Comparison of ENCODE assay signal across 1 cellular context in genomic region chr1:1115830-1116700, GRCh38.
TF ChIP-seq lines count a peak whose summit lies in the region.

Gene C1orf159, minus strand, starts transcription at chr1:1116089. Its CDS starts 24,546 bp downstream, at chr1:1091543.

TF ChIP-seq in GM12878, 131 proteins besides CTCF, POLR2A, EP300 and RAD21 (continued from another document and continues in another):
- TF ChIP-seq, protein P1, sequence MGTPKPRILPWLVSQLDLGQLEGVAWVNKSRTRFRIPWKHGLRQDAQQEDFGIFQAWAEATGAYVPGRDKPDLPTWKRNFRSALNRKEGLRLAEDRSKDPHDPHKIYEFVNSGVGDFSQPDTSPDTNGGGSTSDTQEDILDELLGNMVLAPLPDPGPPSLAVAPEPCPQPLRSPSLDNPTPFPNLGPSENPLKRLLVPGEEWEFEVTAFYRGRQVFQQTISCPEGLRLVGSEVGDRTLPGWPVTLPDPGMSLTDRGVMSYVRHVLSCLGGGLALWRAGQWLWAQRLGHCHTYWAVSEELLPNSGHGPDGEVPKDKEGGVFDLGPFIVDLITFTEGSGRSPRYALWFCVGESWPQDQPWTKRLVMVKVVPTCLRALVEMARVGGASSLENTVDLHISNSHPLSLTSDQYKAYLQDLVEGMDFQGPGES (IDR thresholded peaks at IDR 0.05) = no peak
- no peak for TF ChIP-seq TAF1 (IDR thresholded peaks at IDR 0.05; ENCODE audit: borderline replicate concordance, low read depth, low read length)
- no peak for TF ChIP-seq BCL11A (IDR thresholded peaks at IDR 0.05; ENCODE audit: low read depth, low read length)
- TF ChIP-seq MEF2B (IDR thresholded peaks at IDR 0.05; ENCODE audit: partially characterized antibody, poor library complexity, severe bottlenecking) = peak; percentile 75
- no peak for TF ChIP-seq EED (IDR thresholded peaks at IDR 0.05; ENCODE audit: low read depth)
- TF ChIP-seq HCFC1 (IDR thresholded peaks at IDR 0.05; ENCODE audit: low read length) = peak; percentile 99
- TF ChIP-seq, protein P2, sequence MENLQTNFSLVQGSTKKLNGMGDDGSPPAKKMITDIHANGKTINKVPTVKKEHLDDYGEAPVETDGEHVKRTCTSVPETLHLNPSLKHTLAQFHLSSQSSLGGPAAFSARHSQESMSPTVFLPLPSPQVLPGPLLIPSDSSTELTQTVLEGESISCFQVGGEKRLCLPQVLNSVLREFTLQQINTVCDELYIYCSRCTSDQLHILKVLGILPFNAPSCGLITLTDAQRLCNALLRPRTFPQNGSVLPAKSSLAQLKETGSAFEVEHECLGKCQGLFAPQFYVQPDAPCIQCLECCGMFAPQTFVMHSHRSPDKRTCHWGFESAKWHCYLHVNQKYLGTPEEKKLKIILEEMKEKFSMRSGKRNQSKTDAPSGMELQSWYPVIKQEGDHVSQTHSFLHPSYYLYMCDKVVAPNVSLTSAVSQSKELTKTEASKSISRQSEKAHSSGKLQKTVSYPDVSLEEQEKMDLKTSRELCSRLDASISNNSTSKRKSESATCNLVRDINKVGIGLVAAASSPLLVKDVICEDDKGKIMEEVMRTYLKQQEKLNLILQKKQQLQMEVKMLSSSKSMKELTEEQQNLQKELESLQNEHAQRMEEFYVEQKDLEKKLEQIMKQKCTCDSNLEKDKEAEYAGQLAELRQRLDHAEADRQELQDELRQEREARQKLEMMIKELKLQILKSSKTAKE (IDR thresholded peaks at IDR 0.05; ENCODE audit: low read depth, poor library complexity, severe bottlenecking) = no peak
- TF ChIP-seq TCF12 (IDR thresholded peaks at IDR 0.05; ENCODE audit: low read depth, low read length) = no peak
- TF ChIP-seq HDAC6 (IDR thresholded peaks at IDR 0.05; ENCODE audit: unreplicated experiment) = no peak
- no peak for TF ChIP-seq NBN (IDR thresholded peaks at IDR 0.05)
- TF ChIP-seq STAT3 (IDR thresholded peaks at IDR 0.05; ENCODE audit: low read depth, low read length) = no peak
- TF ChIP-seq MYB (IDR thresholded peaks at IDR 0.05; ENCODE audit: borderline replicate concordance, low read depth, low read length) = no peak
- no peak for TF ChIP-seq TCF7 (IDR thresholded peaks at IDR 0.05; ENCODE audit: borderline replicate concordance)
- TF ChIP-seq STAT1 (conservative IDR thresholded peaks at IDR 0.05) = no peak
- TF ChIP-seq ZNF384 (IDR thresholded peaks at IDR 0.05; ENCODE audit: borderline replicate concordance, low read depth, low read length) = no peak
- no peak for TF ChIP-seq SUZ12 (IDR thresholded peaks at IDR 0.05; ENCODE audit: unreplicated experiment)
- TF ChIP-seq RUNX3 (IDR thresholded peaks at IDR 0.05; ENCODE audit: low read length) = no peak
- TF ChIP-seq SMARCA5 (IDR thresholded peaks at IDR 0.05) = 0 out of 2 replicates have a peak, but pooled peaks have one; percentile 37
- TF ChIP-seq, protein P3, sequence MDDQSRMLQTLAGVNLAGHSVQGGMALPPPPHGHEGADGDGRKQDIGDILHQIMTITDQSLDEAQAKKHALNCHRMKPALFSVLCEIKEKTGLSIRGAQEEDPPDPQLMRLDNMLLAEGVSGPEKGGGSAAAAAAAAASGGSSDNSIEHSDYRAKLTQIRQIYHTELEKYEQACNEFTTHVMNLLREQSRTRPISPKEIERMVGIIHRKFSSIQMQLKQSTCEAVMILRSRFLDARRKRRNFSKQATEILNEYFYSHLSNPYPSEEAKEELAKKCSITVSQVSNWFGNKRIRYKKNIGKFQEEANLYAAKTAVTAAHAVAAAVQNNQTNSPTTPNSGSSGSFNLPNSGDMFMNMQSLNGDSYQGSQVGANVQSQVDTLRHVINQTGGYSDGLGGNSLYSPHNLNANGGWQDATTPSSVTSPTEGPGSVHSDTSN (IDR thresholded peaks at IDR 0.05; ENCODE audit: insufficient replicate concordance, low read depth, low read length) = no peak
- TF ChIP-seq RCOR1 (conservative IDR thresholded peaks at IDR 0.05; ENCODE audit: low read depth, low read length) = peak; percentile 82; the same call in 1 of the 2 replicates
- no peak for TF ChIP-seq SPI1 (IDR thresholded peaks at IDR 0.05; ENCODE audit: borderline replicate concordance, insufficient read depth, low read depth, low read length)
- TF ChIP-seq CEBPB (IDR thresholded peaks at IDR 0.05; ENCODE audit: borderline replicate concordance in 1 of 2, low read depth in 2 of 2, low read length in 2 of 2) = no peak
- no peak for TF ChIP-seq MTA2 (IDR thresholded peaks at IDR 0.05; ENCODE audit: low read depth)
- TF ChIP-seq RFX5 (IDR thresholded peaks at IDR 0.05; ENCODE audit: low read depth, low read length) = no peak
- peak; percentile 87 for TF ChIP-seq SREBF1 (IDR thresholded peaks at IDR 0.05; ENCODE audit: low read length)
- TF ChIP-seq KDM1A (IDR thresholded peaks at IDR 0.05; ENCODE audit: borderline replicate concordance) = no peak
- no peak for TF ChIP-seq SMAD1 (IDR thresholded peaks at IDR 0.05; ENCODE audit: low read depth, partially characterized antibody)
- TF ChIP-seq ZNF274 (IDR thresholded peaks at IDR 0.05; ENCODE audit: insufficient read depth, insufficient read length) = no peak
- no peak for TF ChIP-seq JUNB (IDR thresholded peaks at IDR 0.05)
- no peak for TF ChIP-seq ESRRA (IDR thresholded peaks at IDR 0.05; ENCODE audit: low read length)
- TF ChIP-seq ETV6 (conservative IDR thresholded peaks at IDR 0.05 in 1 of 2, IDR thresholded peaks at IDR 0.05 in 1 of 2; ENCODE audit: borderline replicate concordance in 1 of 2, low read depth in 1 of 2) = no peak
- TF ChIP-seq HDAC2 (IDR thresholded peaks at IDR 0.05) = no peak
- TF ChIP-seq, protein P4, sequence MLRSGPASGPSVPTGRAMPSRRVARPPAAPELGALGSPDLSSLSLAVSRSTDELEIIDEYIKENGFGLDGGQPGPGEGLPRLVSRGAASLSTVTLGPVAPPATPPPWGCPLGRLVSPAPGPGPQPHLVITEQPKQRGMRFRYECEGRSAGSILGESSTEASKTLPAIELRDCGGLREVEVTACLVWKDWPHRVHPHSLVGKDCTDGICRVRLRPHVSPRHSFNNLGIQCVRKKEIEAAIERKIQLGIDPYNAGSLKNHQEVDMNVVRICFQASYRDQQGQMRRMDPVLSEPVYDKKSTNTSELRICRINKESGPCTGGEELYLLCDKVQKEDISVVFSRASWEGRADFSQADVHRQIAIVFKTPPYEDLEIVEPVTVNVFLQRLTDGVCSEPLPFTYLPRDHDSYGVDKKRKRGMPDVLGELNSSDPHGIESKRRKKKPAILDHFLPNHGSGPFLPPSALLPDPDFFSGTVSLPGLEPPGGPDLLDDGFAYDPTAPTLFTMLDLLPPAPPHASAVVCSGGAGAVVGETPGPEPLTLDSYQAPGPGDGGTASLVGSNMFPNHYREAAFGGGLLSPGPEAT (IDR thresholded peaks at IDR 0.05; ENCODE audit: low read depth) = no peak
- no peak for TF ChIP-seq MLLT1 (IDR thresholded peaks at IDR 0.05)
- TF ChIP-seq, protein P5, sequence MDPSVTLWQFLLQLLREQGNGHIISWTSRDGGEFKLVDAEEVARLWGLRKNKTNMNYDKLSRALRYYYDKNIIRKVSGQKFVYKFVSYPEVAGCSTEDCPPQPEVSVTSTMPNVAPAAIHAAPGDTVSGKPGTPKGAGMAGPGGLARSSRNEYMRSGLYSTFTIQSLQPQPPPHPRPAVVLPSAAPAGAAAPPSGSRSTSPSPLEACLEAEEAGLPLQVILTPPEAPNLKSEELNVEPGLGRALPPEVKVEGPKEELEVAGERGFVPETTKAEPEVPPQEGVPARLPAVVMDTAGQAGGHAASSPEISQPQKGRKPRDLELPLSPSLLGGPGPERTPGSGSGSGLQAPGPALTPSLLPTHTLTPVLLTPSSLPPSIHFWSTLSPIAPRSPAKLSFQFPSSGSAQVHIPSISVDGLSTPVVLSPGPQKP (IDR thresholded peaks at IDR 0.05; ENCODE audit: low read depth, low read length) = no peak
- TF ChIP-seq, protein P6, sequence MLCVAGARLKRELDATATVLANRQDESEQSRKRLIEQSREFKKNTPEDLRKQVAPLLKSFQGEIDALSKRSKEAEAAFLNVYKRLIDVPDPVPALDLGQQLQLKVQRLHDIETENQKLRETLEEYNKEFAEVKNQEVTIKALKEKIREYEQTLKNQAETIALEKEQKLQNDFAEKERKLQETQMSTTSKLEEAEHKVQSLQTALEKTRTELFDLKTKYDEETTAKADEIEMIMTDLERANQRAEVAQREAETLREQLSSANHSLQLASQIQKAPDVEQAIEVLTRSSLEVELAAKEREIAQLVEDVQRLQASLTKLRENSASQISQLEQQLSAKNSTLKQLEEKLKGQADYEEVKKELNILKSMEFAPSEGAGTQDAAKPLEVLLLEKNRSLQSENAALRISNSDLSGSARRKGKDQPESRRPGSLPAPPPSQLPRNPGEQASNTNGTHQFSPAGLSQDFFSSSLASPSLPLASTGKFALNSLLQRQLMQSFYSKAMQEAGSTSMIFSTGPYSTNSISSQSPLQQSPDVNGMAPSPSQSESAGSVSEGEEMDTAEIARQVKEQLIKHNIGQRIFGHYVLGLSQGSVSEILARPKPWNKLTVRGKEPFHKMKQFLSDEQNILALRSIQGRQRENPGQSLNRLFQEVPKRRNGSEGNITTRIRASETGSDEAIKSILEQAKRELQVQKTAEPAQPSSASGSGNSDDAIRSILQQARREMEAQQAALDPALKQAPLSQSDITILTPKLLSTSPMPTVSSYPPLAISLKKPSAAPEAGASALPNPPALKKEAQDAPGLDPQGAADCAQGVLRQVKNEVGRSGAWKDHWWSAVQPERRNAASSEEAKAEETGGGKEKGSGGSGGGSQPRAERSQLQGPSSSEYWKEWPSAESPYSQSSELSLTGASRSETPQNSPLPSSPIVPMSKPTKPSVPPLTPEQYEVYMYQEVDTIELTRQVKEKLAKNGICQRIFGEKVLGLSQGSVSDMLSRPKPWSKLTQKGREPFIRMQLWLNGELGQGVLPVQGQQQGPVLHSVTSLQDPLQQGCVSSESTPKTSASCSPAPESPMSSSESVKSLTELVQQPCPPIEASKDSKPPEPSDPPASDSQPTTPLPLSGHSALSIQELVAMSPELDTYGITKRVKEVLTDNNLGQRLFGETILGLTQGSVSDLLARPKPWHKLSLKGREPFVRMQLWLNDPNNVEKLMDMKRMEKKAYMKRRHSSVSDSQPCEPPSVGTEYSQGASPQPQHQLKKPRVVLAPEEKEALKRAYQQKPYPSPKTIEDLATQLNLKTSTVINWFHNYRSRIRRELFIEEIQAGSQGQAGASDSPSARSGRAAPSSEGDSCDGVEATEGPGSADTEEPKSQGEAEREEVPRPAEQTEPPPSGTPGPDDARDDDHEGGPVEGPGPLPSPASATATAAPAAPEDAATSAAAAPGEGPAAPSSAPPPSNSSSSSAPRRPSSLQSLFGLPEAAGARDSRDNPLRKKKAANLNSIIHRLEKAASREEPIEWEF (IDR thresholded peaks at IDR 0.05; ENCODE audit: insufficient replicate concordance, low read depth, low read length) = no peak
- no peak for TF ChIP-seq FOXM1 (IDR thresholded peaks at IDR 0.05; ENCODE audit: low read depth, low read length)
- TF ChIP-seq CBX5 (IDR thresholded peaks at IDR 0.05; ENCODE audit: low read depth) = no peak
- TF ChIP-seq MTA3 (IDR thresholded peaks at IDR 0.05; ENCODE audit: borderline replicate concordance, low read length) = no peak
- TF ChIP-seq NKRF (conservative IDR thresholded peaks at IDR 0.05) = peak; percentile 96
- TF ChIP-seq HSF1 (IDR thresholded peaks at IDR 0.05; ENCODE audit: low read depth, low read length) = no peak
- TF ChIP-seq USF1 (IDR thresholded peaks at IDR 0.05; ENCODE audit: borderline replicate concordance, extremely low read length, insufficient read depth, low read depth, low read length) = no peak
